Comparison of ENCODE assay signal across 14 cellular contexts in the genomic region with DNA sequence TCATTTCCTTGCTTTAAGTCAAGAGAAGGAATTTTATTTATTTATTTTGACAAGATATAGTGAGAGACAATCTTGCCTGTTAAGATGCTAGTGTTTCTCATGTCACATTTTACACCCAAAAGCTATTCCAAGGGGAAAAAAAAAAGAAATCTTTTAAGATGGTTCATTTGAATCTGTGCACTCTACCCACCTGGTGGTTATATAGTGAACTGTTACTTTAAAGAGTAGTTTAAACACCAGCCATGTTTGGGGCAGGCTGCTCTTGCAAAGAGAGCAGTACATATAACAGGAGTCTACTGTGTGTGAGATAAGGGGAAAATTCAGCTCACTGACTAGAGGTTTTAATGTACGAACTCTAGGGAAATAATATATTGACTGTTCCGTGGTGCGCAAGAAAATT. TPM values are rescaled to one million over a fixed set of nuclear protein-coding genes. Genes with fewer than 3 reads are reported as not detected.
DNase-seq lines count a peak whose midpoint lies in the region; ATAC-seq and TF ChIP-seq lines count a peak whose summit lies in the region.
"Had no signal": no experiment of that assay in that cellular context is flagged by ENCODE, and none has a peak within 500 bp of the region (broad histone marks: within the 10 kb centered on the region; RNA-seq: fewer than 3 reads in every experiment).

No MANE protein-coding gene starts in this region.

- intact Hi-C loops in lower lobe of right lung (cut with DNase I): no loop called here

- H3K9ac ChIP-seq in neuronal stem cell (ENCODE audit: low read depth, low read length, poor library complexity): no peak overlapping the region

- H3K27ac Mint-ChIP-seq in brain (peak overlapping the region; percentile 90 to 93 (median 91)), nephron progenitor cell (no peak overlapping the region)
- H3K27ac Mint-ChIP-seq: immature natural killer cell had no signal

- DNase-seq in BE2C (peak; percentile 31), NCI-H2227 treated with DMSO at 0.1 percent for 48 hours (lab: John Stamatoyannopoulos, UW) (peak; percentile 71), neuronal stem cell (ENCODE audit: low spot score) (no peak), UCSD-AML1 (lab: John Stamatoyannopoulos, UW; ENCODE audit: unreplicated experiment) (no peak), lower lobe of right lung (no peak), nephron progenitor cell (no peak)
- DNase-seq: activated T-cell treated with anti-CD3 and anti-CD28 coated beads, Interleukin-2, amount 50 U/mL, for 48 hours; GDM1; immature natural killer cell; IMR-90 had no signal

- no peak overlapping the region for H3K14ac ChIP-seq in neuronal stem cell (ENCODE audit: low read length)

- H3K79me1 ChIP-seq in neuronal stem cell (ENCODE audit: low read depth, low read length): no peaks in the 10 kb centered on the region

- H3K9me3 ChIP-seq in BE2C (no peaks in the 10 kb centered on the region), neuronal stem cell (replicated peaks in 1 of 2; ENCODE audit: control insufficient read depth in 2 of 2, insufficient read depth in 1 of 2, low read depth in 1 of 2, low read length in 2 of 2) (no peaks in the 10 kb centered on the region), lower lobe of right lung (no peaks in the 10 kb centered on the region)

- H3K27ac ChIP-seq in neuronal stem cell (replicated peaks; ENCODE audit: low read length) (no peak overlapping the region), lower lobe of right lung (no peak overlapping the region)

- H3K18ac ChIP-seq in neuronal stem cell (ENCODE audit: low read length): no peak overlapping the region

- no peak overlapping the region for H3K4ac ChIP-seq in neuronal stem cell (ENCODE audit: low read length)

- H2AFZ ChIP-seq in neuronal stem cell (ENCODE audit: low read length): no peak overlapping the region

- H3K36me3 ChIP-seq in BE2C (no peaks in the 10 kb centered on the region), neuronal stem cell (replicated peaks in 1 of 2; ENCODE audit: control insufficient read depth in 2 of 2, insufficient read depth in 2 of 2, low read length in 2 of 2) (no peaks in the 10 kb centered on the region), lower lobe of right lung (no peaks in the 10 kb centered on the region)

- no peak overlapping the region for H4K8ac ChIP-seq in neuronal stem cell (ENCODE audit: low read depth, low read length)

- H3K4me1 ChIP-seq in BE2C (peaks cover 4% of the 10 kb centered on the region; the same call in 1 of the 2 replicates), neuronal stem cell (ENCODE audit: control insufficient read depth in 2 of 2, insufficient read depth in 1 of 2, low read depth in 1 of 2, low read length in 2 of 2) (peaks cover 0 to 21% of the 10 kb centered on the region in 2 donors), lower lobe of right lung (no peaks in the 10 kb centered on the region)

- no CpG with 5 or more reads among the region's 3 CpGs for WGBS in neuronal stem cell (ENCODE audit: extremely low coverage in 2 of 2, insufficient read length in 2 of 2, insufficient replicate concordance in 1 of 2), 2 donors

- ATAC-seq in HG02973 (IDR thresholded peaks at IDR 0.05; ENCODE audit: unreplicated experiment): peak; percentile 52
- no peak for ATAC-seq in lower lobe of right lung
- ATAC-seq: esophagus mucosa had no signal

- peak overlapping the region; percentile 38 for H3K4me3 ChIP-seq in BE2C (ENCODE audit: low read depth, low read length)
- H3K4me3 ChIP-seq in neuronal stem cell (ENCODE audit: low read length in 2 of 2): no peak overlapping the region
- H3K4me3 ChIP-seq in lower lobe of right lung: no peak overlapping the region

- H3K27me3 Mint-ChIP-seq in brain: peaks cover 9% of the 10 kb centered on the region
- peaks cover 14% of the 10 kb centered on the region for H3K27me3 Mint-ChIP-seq in nephron progenitor cell (ENCODE audit: low read depth, poor library complexity)

- H3K9me3 Mint-ChIP-seq in brain (no peaks in the 10 kb centered on the region), nephron progenitor cell (peaks cover 72% of the 10 kb centered on the region)

- H4K91ac ChIP-seq in neuronal stem cell (ENCODE audit: low read depth, low read length, poor library complexity): no peak overlapping the region

- no peak overlapping the region for H2BK12ac ChIP-seq in neuronal stem cell (ENCODE audit: low read length)

- H3K4me1 Mint-ChIP-seq in brain (peaks cover 71% of the 10 kb centered on the region), nephron progenitor cell (peaks cover 14% of the 10 kb centered on the region)

- TF ChIP-seq CTCF in BE2C (IDR thresholded peaks at IDR 0.05; ENCODE audit: low read depth, low read length) (peak; percentile 41), brain (conservative IDR thresholded peaks at IDR 0.05) (peak in 1 of 2 experiments; percentile 57), lower lobe of right lung (IDR thresholded peaks at IDR 0.05) (no peak), nephron progenitor cell (IDR thresholded peaks at IDR 0.05) (no peak)

- H3K27me3 ChIP-seq in BE2C (no peaks in the 10 kb centered on the region), neuronal stem cell (ENCODE audit: control insufficient read depth in 3 of 3, insufficient read depth in 3 of 3, low read depth in 1 of 3, low read length in 3 of 3) (peaks cover 0 to 9% (median 2%) of the 10 kb centered on the region in 3 experiments), lower lobe of right lung (ENCODE audit: low read depth) (peaks cover 15% of the 10 kb centered on the region)

- H2BK5ac ChIP-seq in neuronal stem cell (ENCODE audit: low read length): no peak overlapping the region

- no peak overlapping the region for H3K4me2 ChIP-seq in neuronal stem cell (ENCODE audit: insufficient read depth, low read length, poor library complexity, severe bottlenecking)

- H3K36me3 Mint-ChIP-seq in brain: no peaks in the 10 kb centered on the region
- H3K36me3 Mint-ChIP-seq in nephron progenitor cell (ENCODE audit: low read depth): no peaks in the 10 kb centered on the region
- H3K36me3 Mint-ChIP-seq: immature natural killer cell had no signal

- no peak overlapping the region for H2BK15ac ChIP-seq in neuronal stem cell (ENCODE audit: low read length)

- H3K23ac ChIP-seq in neuronal stem cell (ENCODE audit: low read depth, low read length, poor library complexity): no peak overlapping the region

- H2AK5ac ChIP-seq in neuronal stem cell (ENCODE audit: low read depth, low read length): no peak overlapping the region

- H2BK120ac ChIP-seq in neuronal stem cell (ENCODE audit: low read depth, low read length): no peak overlapping the region

- H3K4me3 Mint-ChIP-seq in brain (peak overlapping the region; percentile 42 to 81 (median 72)), nephron progenitor cell (no peak overlapping the region)
- H3K4me3 Mint-ChIP-seq: immature natural killer cell had no signal

RNA-seq across cellular contexts. Expression of a gene that starts 3.3 kb away (rescaled TPM):
- polyA plus RNA-seq in BE2C (2012; ENCODE audit: insufficient read depth, insufficient read length, low read depth): 19.9 TPM
- 88.9 TPM for polyA plus RNA-seq in brain (ENCODE audit: insufficient read depth, low read depth, low replicate concordance)
- polyA plus RNA-seq in neuronal stem cell (2013, experiment 1 of 2): 7.9 TPM
- 8.9 TPM for polyA plus RNA-seq in neuronal stem cell (2013, experiment 2 of 2)
- total RNA-seq in lower lobe of right lung: not detected
- total RNA-seq: esophagus mucosa, IMR-90 had no signal
- polyA plus RNA-seq: AG04450, immature natural killer cell, IMR-90 had no signal

Comparison
In these comparisons a context has a peak if more than half of its experiments do, and no peak if none do; other contexts are left out.
1. DNase-seq: peak in BE2C (single experiment) and NCI-H2227 treated with DMSO at 0.1 percent for 48 hours (single experiment); none in neuronal stem cell (single experiment), UCSD-AML1 (single experiment), lower lobe of right lung (single experiment) and nephron progenitor cell (single experiment).